Comparison of ENCODE assay signal across 15 cellular contexts in the genomic region with DNA sequence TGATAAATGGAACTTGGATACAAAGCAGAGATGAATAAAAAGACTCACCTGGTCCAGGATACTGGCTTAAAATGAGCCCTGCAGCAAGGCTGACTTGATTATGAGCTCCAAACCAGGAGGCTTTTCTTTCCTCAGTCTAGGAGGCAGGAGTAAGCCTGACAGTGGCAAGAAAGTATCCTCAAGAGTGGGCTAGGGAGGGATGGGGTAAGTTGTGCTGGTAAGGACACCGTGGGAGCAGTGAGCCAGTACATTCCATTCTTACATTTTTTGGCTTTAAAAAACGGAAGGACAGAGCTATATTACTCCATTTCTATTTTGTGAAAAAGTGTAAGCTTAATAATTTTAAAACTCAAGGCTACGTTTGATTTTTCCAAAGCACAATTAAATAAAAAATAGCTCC.
"Had no signal": no experiment of that assay in that cellular context is flagged by ENCODE, and none has a peak within 500 bp of the region (broad histone marks: within the 10 kb centered on the region; RNA-seq: fewer than 3 reads in every experiment).

No MANE protein-coding gene starts in this region.

- H3K36me3 ChIP-seq: pancreas, thyroid gland had no signal

- H3K4me3 ChIP-seq: lung, pancreas, SK-N-MC, thyroid gland had no signal

- H3K27me3 ChIP-seq: pancreas, thyroid gland had no signal

- DNase-seq: activated CD4-positive, alpha-beta T cell treated with anti-CD3 and anti-CD28 coated beads, Interleukin-2, amount 50 U/mL, for 4 hours; activated CD4-positive, CD25-positive, alpha-beta regulatory T cell treated with anti-CD3 and anti-CD28 coated beads, Interleukin-2, amount 50 U/mL, for 72 hours; activated naive CD4-positive, alpha-beta T cell; activated naive CD8-positive, alpha-beta T cell treated with anti-CD3 and anti-CD28 coated beads, Interleukin-2, amount 50 U/mL, for 24 hours; activated T-cell treated with anti-CD3 and anti-CD28 coated beads for 4 hours; foreskin keratinocyte; naive B cell; pancreas; T-cell; T-helper 9 cell; thyroid gland had no signal

- H3K9me3 ChIP-seq: pancreas, thyroid gland had no signal

- H3K27ac ChIP-seq: foreskin keratinocyte, SK-N-MC, thyroid gland had no signal

- ATAC-seq: activated naive CD8-positive, alpha-beta T cell treated with anti-CD3 and anti-CD28 coated beads, Interleukin-2, amount 50 U/mL, for 24 hours; esophagus mucosa; foreskin keratinocyte; stimulated activated memory B cell treated with anti-CD40 and anti-IgM and Interleukin-4, amounts not matched to agents 10 μg/mL and 1 μg/mL and 100 μg/mL, for 72 hours; T-cell had no signal

- H3K4me1 ChIP-seq: foreskin keratinocyte, thyroid gland had no signal
